ENCODE assay signal across 1 cellular context in the genomic region with DNA sequence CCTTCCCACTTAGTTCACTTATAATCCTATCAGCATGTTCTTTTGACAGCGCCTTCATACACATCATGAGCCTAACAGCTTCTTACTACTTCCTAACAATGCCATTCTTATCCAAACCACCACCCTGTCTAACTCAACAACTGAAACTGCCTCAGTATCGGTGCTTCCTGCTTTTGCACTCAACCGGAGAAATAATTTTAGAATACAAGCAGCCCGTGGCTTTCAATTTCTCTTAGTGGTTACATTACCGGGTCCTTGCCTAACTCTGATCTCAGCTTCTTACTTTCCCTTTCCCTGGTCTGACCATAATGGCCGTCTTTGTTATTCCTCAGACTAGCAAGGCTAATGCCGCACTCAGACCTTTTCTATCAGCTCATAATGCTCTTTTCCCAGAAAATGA.
TF ChIP-seq lines count a peak whose summit lies in the region.

No MANE protein-coding gene starts in this region.

TF ChIP-seq in WTC11, 78 proteins besides CTCF, POLR2A, EP300 and RAD21 (continued from another document):
- TF ChIP-seq AR (CRISPR knock-in tag; IDR thresholded peaks at IDR 0.05) = no peak
- no peak for TF ChIP-seq FOXP1 (CRISPR knock-in tag; IDR thresholded peaks at IDR 0.05; ENCODE audit: borderline replicate concordance)
- TF ChIP-seq, protein P1, sequence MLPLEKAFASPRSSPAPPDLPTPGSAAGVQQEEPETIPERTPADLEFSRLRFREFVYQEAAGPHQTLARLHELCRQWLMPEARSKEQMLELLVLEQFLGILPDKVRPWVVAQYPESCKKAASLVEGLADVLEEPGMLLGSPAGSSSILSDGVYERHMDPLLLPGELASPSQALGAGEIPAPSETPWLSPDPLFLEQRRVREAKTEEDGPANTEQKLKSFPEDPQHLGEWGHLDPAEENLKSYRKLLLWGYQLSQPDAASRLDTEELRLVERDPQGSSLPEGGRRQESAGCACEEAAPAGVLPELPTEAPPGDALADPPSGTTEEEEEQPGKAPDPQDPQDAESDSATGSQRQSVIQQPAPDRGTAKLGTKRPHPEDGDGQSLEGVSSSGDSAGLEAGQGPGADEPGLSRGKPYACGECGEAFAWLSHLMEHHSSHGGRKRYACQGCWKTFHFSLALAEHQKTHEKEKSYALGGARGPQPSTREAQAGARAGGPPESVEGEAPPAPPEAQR (CRISPR knock-in tag; IDR thresholded peaks at IDR 0.05) = no peak
- no peak for TF ChIP-seq HMGA2 (CRISPR knock-in tag; IDR thresholded peaks at IDR 0.05)
- no peak for TF ChIP-seq OVOL2 (CRISPR knock-in tag; IDR thresholded peaks at IDR 0.05; ENCODE audit: borderline replicate concordance)
- TF ChIP-seq NFYB (CRISPR knock-in tag; conservative IDR thresholded peaks at IDR 0.05; ENCODE audit: low read depth) = no peak
